14 cellular contexts compared by ENCODE assay signal in genomic region chr6:41958022-41958856, GRCh38. TPM values are rescaled to one million over a fixed set of nuclear protein-coding genes. Genes with fewer than 3 reads are reported as not detected.
DNase-seq lines count a peak whose midpoint lies in the region; ATAC-seq lines count a peak whose summit lies in the region.
"Had no signal": no experiment of that assay in that cellular context is flagged by ENCODE, and none has a peak within 500 bp of the region (broad histone marks: within the 10 kb centered on the region; RNA-seq: fewer than 3 reads in every experiment).

No MANE protein-coding gene starts in this region.

- CTCF ChIA-PET in activated CD4-positive, alpha-beta memory T cell treated with anti-CD3 and anti-CD28 coated beads, Interleukin-2, amount 10 ng/mL, durations not matched to agents 7 days and 5 days (lab: Charles Lee): interaction anchor here (1.1 kb wide), 2 partner anchors 19 to 84 kb away, joined by 4 read pairs; no protein-coding TSS in a partner anchor

- ATAC-seq in central memory CD8-positive, alpha-beta T cell (replicated peaks; ENCODE audit: extremely low read depth, poor library complexity, severe bottlenecking): no peak
- ATAC-seq in GM21576 (IDR thresholded peaks at IDR 0.05; ENCODE audit: unreplicated experiment): no peak
- ATAC-seq: left cardiac atrium, Right ventricle myocardium inferior had no signal

- peaks cover 24% of the 10 kb centered on the region for H3K36me3 Mint-ChIP-seq in activated CD4-positive, alpha-beta memory T cell treated with anti-CD3 and anti-CD28 coated beads, Interleukin-2, amount 10 ng/mL, durations not matched to agents 7 days and 5 days (ENCODE audit: low read depth)
- peaks cover 29% of the 10 kb centered on the region for H3K36me3 Mint-ChIP-seq in central memory CD8-positive, alpha-beta T cell (ENCODE audit: insufficient read depth)

- H3K4me3 Mint-ChIP-seq in activated CD4-positive, alpha-beta memory T cell treated with anti-CD3 and anti-CD28 coated beads, Interleukin-2, amount 10 ng/mL, durations not matched to agents 7 days and 5 days: no peak overlapping the region
- no peak overlapping the region for H3K4me3 Mint-ChIP-seq in central memory CD8-positive, alpha-beta T cell

- H3K27me3 Mint-ChIP-seq in activated CD4-positive, alpha-beta memory T cell treated with anti-CD3 and anti-CD28 coated beads, Interleukin-2, amount 10 ng/mL, durations not matched to agents 7 days and 5 days: no peaks in the 10 kb centered on the region
- H3K27me3 Mint-ChIP-seq in central memory CD8-positive, alpha-beta T cell: no peaks in the 10 kb centered on the region

- POLR2A ChIA-PET in activated CD4-positive, alpha-beta memory T cell treated with anti-CD3 and anti-CD28 coated beads, Interleukin-2, amount 10 ng/mL, durations not matched to agents 7 days and 5 days (lab: Charles Lee): interaction anchor here (0.9 kb wide), 1 partner anchor 82 kb away, joined by 3 read pairs; no protein-coding TSS in a partner anchor

- DNase-seq in stimulated activated naive CD4-positive, alpha-beta T cell treated with Interleukin-2 at 50 U/mL for 16 hours (lab: John Stamatoyannopoulos, UW): peak; percentile 43
- no peak for DNase-seq in stimulated activated naive CD4-positive, alpha-beta T cell (lab: John Stamatoyannopoulos, UW)
- DNase-seq in activated CD4-positive, alpha-beta memory T cell treated with anti-CD3 and anti-CD28 coated beads, Interleukin-2, amount 10 ng/mL, durations not matched to agents 7 days and 5 days: peak; percentile 20
- no peak for DNase-seq in central memory CD8-positive, alpha-beta T cell (ENCODE audit: low spot score in 2 of 2)
- no peak for DNase-seq in NCI-H1436 (lab: John Stamatoyannopoulos, UW)
- no peak for DNase-seq in CD1c-positive myeloid dendritic cell (ENCODE audit: extremely low spot score)
- DNase-seq: foreskin melanocyte, left cardiac atrium, midbrain, NCI-H1694 treated with DMSO at 0.1 percent for 48 hours, NCI-H446, retina had no signal

- peaks cover 54% of the 10 kb centered on the region for H3K4me1 Mint-ChIP-seq in activated CD4-positive, alpha-beta memory T cell treated with anti-CD3 and anti-CD28 coated beads, Interleukin-2, amount 10 ng/mL, durations not matched to agents 7 days and 5 days
- peaks cover 67% of the 10 kb centered on the region for H3K4me1 Mint-ChIP-seq in central memory CD8-positive, alpha-beta T cell

- peaks cover 5% of the 10 kb centered on the region for H3K9me3 Mint-ChIP-seq in activated CD4-positive, alpha-beta memory T cell treated with anti-CD3 and anti-CD28 coated beads, Interleukin-2, amount 10 ng/mL, durations not matched to agents 7 days and 5 days
- H3K9me3 Mint-ChIP-seq in central memory CD8-positive, alpha-beta T cell: no peaks in the 10 kb centered on the region

- H3K27ac Mint-ChIP-seq in activated CD4-positive, alpha-beta memory T cell treated with anti-CD3 and anti-CD28 coated beads, Interleukin-2, amount 10 ng/mL, durations not matched to agents 7 days and 5 days: peak overlapping the region; percentile 74
- peak overlapping the region; percentile 67 for H3K27ac Mint-ChIP-seq in central memory CD8-positive, alpha-beta T cell (ENCODE audit: low read depth)

RNA-seq across cellular contexts. Expression of gene CCND3, which starts 16.6 kb away (rescaled TPM):
- total RNA-seq in activated CD4-positive, alpha-beta memory T cell treated with anti-CD3 and anti-CD28 coated beads, Interleukin-2, amount 10 ng/mL, durations not matched to agents 7 days and 5 days: 100 to 1,000 TPM; 456 to 464 TPM

RNA-seq across cellular contexts. Expression of gene BYSL, which starts 36.9 kb away (rescaled TPM):
- total RNA-seq in activated CD4-positive, alpha-beta memory T cell treated with anti-CD3 and anti-CD28 coated beads, Interleukin-2, amount 10 ng/mL, durations not matched to agents 7 days and 5 days: 10 to 100 TPM; 23.9 to 24.8 TPM

RNA-seq across cellular contexts. Expression of gene MED20, which starts 37.3 kb away (rescaled TPM):
- 10 to 100 TPM; 21.4 to 21.9 TPM for total RNA-seq in activated CD4-positive, alpha-beta memory T cell treated with anti-CD3 and anti-CD28 coated beads, Interleukin-2, amount 10 ng/mL, durations not matched to agents 7 days and 5 days

Comparison
In these comparisons a context has a peak if more than half of its experiments do, and no peak if none do; other contexts are left out.
1. DNase-seq: peak in stimulated activated naive CD4-positive, alpha-beta T cell treated with Interleukin-2 at 50 U/mL for 16 hours (single experiment) and activated CD4-positive, alpha-beta memory T cell treated with anti-CD3 and anti-CD28 coated beads, Interleukin-2, amount 10 ng/mL, durations not matched to agents 7 days and 5 days (single experiment); none in stimulated activated naive CD4-positive, alpha-beta T cell (0 of 6), central memory CD8-positive, alpha-beta T cell (0 of 2), NCI-H1436 (single experiment) and CD1c-positive myeloid dendritic cell (single experiment).